ENCODE assay signal across 1 cellular context in genomic region chr7:140050100-140050499, GRCh38.
TF ChIP-seq lines count a peak whose summit lies in the region.

No MANE protein-coding gene starts in this region.

TF ChIP-seq in HepG2, 621 proteins besides CTCF, POLR2A, EP300 and RAD21:
- TF ChIP-seq PAWR (CRISPR knock-in tag; IDR thresholded peaks at IDR 0.05; ENCODE audit: borderline replicate concordance) (no peak), ZNF383 (CRISPR knock-in tag; IDR thresholded peaks at IDR 0.05; ENCODE audit: borderline replicate concordance) (no peak)
TF ChIP-seq in HepG2: peak in this region for 0.
